ENCODE assay signal across 8 cellular contexts in genomic region chr14:103155013-103155412, GRCh38. TPM values are rescaled to one million over a fixed set of nuclear protein-coding genes. Genes with fewer than 3 reads are reported as not detected.
DNase-seq lines count a peak whose midpoint lies in the region; ATAC-seq and TF ChIP-seq lines count a peak whose summit lies in the region.

No MANE protein-coding gene starts in this region.

- TF ChIP-seq CTCF in MCF 10A (IDR thresholded peaks at IDR 0.05; ENCODE audit: unreplicated experiment) (no peak), breast epithelium (IDR thresholded peaks at IDR 0.05) (no peak)

- no peak overlapping the region for H3K27ac ChIP-seq in breast epithelium

- CTCF ChIA-PET in MCF 10A (lab: Yijun Ruan, JAX): no interaction called here
- CTCF ChIA-PET in T-cell (lab: Charles Lee): no interaction called here

- intact Hi-C loops in MCF 10A (cut with micrococcal nuclease): no loop called here
- intact Hi-C loops in breast epithelium (cut with DNase I; ENCODE audit: low total_unique reads): no loop called here

- no peaks in the 10 kb centered on the region for H3K27me3 ChIP-seq in breast epithelium

- no peaks in the 10 kb centered on the region for H3K9me3 ChIP-seq in breast epithelium

- H3K27ac Mint-ChIP-seq in MCF 10A (ENCODE audit: low read depth, unreplicated experiment) (no peak overlapping the region), T-cell (no peak overlapping the region)

- DNase-seq in MCF 10A (ENCODE audit: unreplicated experiment) (peak; percentile 79), breast epithelium (ENCODE audit: low spot score in 2 of 2) (no peak), astrocyte of the hippocampus (ENCODE audit: low read depth, low spot score) (peak; percentile 25), left lobe of liver (ENCODE audit: low spot score) (peak; percentile 96), NCI-H1694 treated with DMSO at 0.1 percent for 48 hours (lab: John Stamatoyannopoulos, UW) (no peak), T-cell (no peak), NCI-H1436 treated with DMSO at 0.1 percent for 48 hours (lab: John Stamatoyannopoulos, UW) (no peak)
- no peak for DNase-seq in activated T-cell treated with anti-CD3 and anti-CD28 coated beads, Interleukin-2, amount 50 U/mL, for 1 hour

- ATAC-seq in left lobe of liver (peak; percentile 99), T-cell (replicated peaks in 1 of 4) (no peak)

- POLR2A ChIA-PET in MCF 10A (lab: Yijun Ruan, JAX) (interaction anchor here (0.9 kb wide), 1 partner anchor 14 kb away, joined by 4 read pairs; no protein-coding TSS in a partner anchor), T-cell (lab: Charles Lee) (no interaction called here)

- H3K4me3 ChIP-seq in breast epithelium: no peak overlapping the region

- no peaks in the 10 kb centered on the region for H3K36me3 ChIP-seq in breast epithelium

- no peak overlapping the region for H3K4me3 Mint-ChIP-seq in MCF 10A (ENCODE audit: unreplicated experiment)
- H3K4me3 Mint-ChIP-seq in T-cell: no peak overlapping the region

- TF ChIP-seq POLR2A in breast epithelium (IDR thresholded peaks at IDR 0.05): no peak

- H3K4me1 ChIP-seq in breast epithelium: no peaks in the 10 kb centered on the region

- no peaks in the 10 kb centered on the region for H3K9me3 Mint-ChIP-seq in MCF 10A (ENCODE audit: unreplicated experiment)
- no peaks in the 10 kb centered on the region for H3K9me3 Mint-ChIP-seq in T-cell

- BruUV-seq in MCF 10A (replicated peaks; lab: Mats Ljungman, UMichigan): no TSS peak

- H3K27me3 Mint-ChIP-seq in MCF 10A (ENCODE audit: insufficient read depth, unreplicated experiment): no peaks in the 10 kb centered on the region
- H3K27me3 Mint-ChIP-seq in T-cell: peaks cover 0 to 6% of the 10 kb centered on the region in 2 donors

- H3K36me3 Mint-ChIP-seq in MCF 10A (ENCODE audit: insufficient read depth, unreplicated experiment) (no peaks in the 10 kb centered on the region), T-cell (no peaks in the 10 kb centered on the region)

- H3K4me1 Mint-ChIP-seq in MCF 10A (ENCODE audit: insufficient read depth, unreplicated experiment): no peaks in the 10 kb centered on the region
- peaks cover 0 to 7% (median 2%) of the 10 kb centered on the region in 3 donors for H3K4me1 Mint-ChIP-seq in T-cell

RNA-seq across cellular contexts. Expression of gene TNFAIP2, which starts 31.8 kb away (rescaled TPM):
- total RNA-seq in MCF 10A (2022) (17.9 and 19.1 TPM in 2 replicates), breast epithelium (10 to 100 TPM; 43.6 to 76.5 (median 60.0) TPM), left lobe of liver (27.9 TPM), T-cell (1 to 10 TPM in 4 of 5 donors, under 1 TPM in 1; 0.93 to 2.1 (median 1.0) TPM)

Comparison
In these comparisons a context has a peak if more than half of its experiments do, and no peak if none do; other contexts are left out.
1. DNase-seq: peak in MCF 10A (single experiment), astrocyte of the hippocampus (single experiment) and left lobe of liver (single experiment); none in breast epithelium (0 of 2), activated T-cell treated with anti-CD3 and anti-CD28 coated beads, Interleukin-2, amount 50 U/mL, for 1 hour (single experiment), NCI-H1694 treated with DMSO at 0.1 percent for 48 hours (single experiment), T-cell (0 of 34) and NCI-H1436 treated with DMSO at 0.1 percent for 48 hours (single experiment).